ENCODE assay signal across 28 cellular contexts in the genomic region with DNA sequence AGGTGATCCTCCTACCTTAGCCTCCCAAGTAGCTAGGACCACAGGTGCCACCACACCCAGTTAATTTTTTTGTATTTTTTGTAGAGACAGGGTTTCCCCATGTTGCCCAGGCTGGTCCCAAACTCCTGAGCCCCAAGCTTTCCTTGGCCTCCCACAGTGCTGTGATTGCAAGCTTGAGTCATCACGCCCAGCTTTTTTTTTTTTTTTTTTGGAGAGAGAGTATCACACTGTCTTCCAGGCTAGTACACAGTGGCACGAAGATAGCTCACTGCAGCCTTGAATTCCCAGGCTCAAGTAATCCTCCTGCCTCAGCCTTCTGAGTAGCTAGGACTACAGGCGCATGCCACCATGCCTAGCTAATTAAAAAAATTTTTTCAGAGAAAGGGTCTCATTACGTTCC. TPM values are rescaled to one million over a fixed set of nuclear protein-coding genes. Genes with fewer than 3 reads are reported as not detected.
DNase-seq lines count a peak whose midpoint lies in the region; ATAC-seq and TF ChIP-seq lines count a peak whose summit lies in the region.
"Had no signal": no experiment of that assay in that cellular context is flagged by ENCODE, and none has a peak within 500 bp of the region (broad histone marks: within the 10 kb centered on the region; RNA-seq: fewer than 3 reads in every experiment).

No MANE protein-coding gene starts in this region.

- no peaks in the 10 kb centered on the region for H3K27me3 ChIP-seq in IMR-90 (ENCODE audit: control insufficient read depth, insufficient read depth, low read length)
- H3K27me3 ChIP-seq: neural progenitor cell, suprapubic skin, vagina had no signal

- H3K9me1 ChIP-seq in IMR-90 (ENCODE audit: insufficient read depth, low read length): no peaks in the 10 kb centered on the region

- no peak overlapping the region for H2BK20ac ChIP-seq in IMR-90 (ENCODE audit: low read depth, low read length)

- H3K36me3 ChIP-seq in IMR-90 (ENCODE audit: control insufficient read depth, insufficient read depth, low read length): peaks cover 65% of the 10 kb centered on the region

- no peak overlapping the region for H3K14ac ChIP-seq in IMR-90 (replicated peaks; ENCODE audit: low read depth, low read length)

- no peak for TF ChIP-seq CTCF in IMR-90 (conservative IDR thresholded peaks at IDR 0.05; ENCODE audit: low read depth, low read length)
- TF ChIP-seq CTCF in cardiac fibroblast (IDR thresholded peaks at IDR 0.05; ENCODE audit: low read depth, low read length): no peak

- no peak for TF ChIP-seq POLR2A in IMR-90 (IDR thresholded peaks at IDR 0.05; ENCODE audit: low read depth, low read length)

- no peak overlapping the region for H2AK9ac ChIP-seq in IMR-90 (replicated peaks; ENCODE audit: low read depth, low read length, poor library complexity)

- no peak overlapping the region for H3K23ac ChIP-seq in IMR-90 (ENCODE audit: low read depth, low read length)

- no peak overlapping the region for H3K18ac ChIP-seq in IMR-90 (ENCODE audit: low read depth, low read length)

- CTCF ChIA-PET in IMR-90 (lab: Yijun Ruan, JAX): interaction anchor here (0.7 kb wide), 1 partner anchor 31 kb away, joined by 4 read pairs; no protein-coding TSS in a partner anchor

- no peaks in the 10 kb centered on the region for H3K4me1 ChIP-seq in IMR-90 (ENCODE audit: control insufficient read depth, insufficient read depth, low read length)
- H3K4me1 ChIP-seq: neural progenitor cell, psoas muscle, suprapubic skin, vagina had no signal

- DNase-seq in Daoy (ENCODE audit: low read depth): peak; percentile 7
- peak; percentile 27 for DNase-seq in IMR-90
- DNase-seq in cardiac fibroblast (ENCODE audit: low read depth in 2 of 2): peak; percentile 35 to 60
- peak; percentile 73 for DNase-seq in iris pigment epithelial cell (ENCODE audit: low read depth)
- DNase-seq in NCI-H1417 (lab: John Stamatoyannopoulos, UW): no peak
- DNase-seq in activated CD8-positive, alpha-beta memory T cell treated with anti-CD3 and anti-CD28 coated beads, Interleukin-2, amount 50 U/mL, for 4 hours: no peak
- DNase-seq in NCI-H1417 treated with DMSO at 0.1 percent for 48 hours (lab: John Stamatoyannopoulos, UW): no peak
- DNase-seq: activated CD4-positive, alpha-beta T cell treated with anti-CD3 and anti-CD28 coated beads for 48 hours; activated CD8-positive, alpha-beta memory T cell treated with anti-CD3 and anti-CD28 coated beads, Interleukin-2, amount 10 ng/mL, durations not matched to agents 7 days and 5 days; activated naive CD8-positive, alpha-beta T cell treated with anti-CD3 and anti-CD28 coated beads for 36 hours; foreskin melanocyte; islet precursor cell; Karpas-422; NCI-H1092; NCI-H2081 treated with DMSO at 0.1 percent for 48 hours; NCI-H446 treated with DMSO at 0.1 percent for 48 hours; psoas muscle; SHP77 treated with DMSO at 0.1 percent for 48 hours; SW 1271 had no signal

- no peak overlapping the region for H2AK5ac ChIP-seq in IMR-90 (ENCODE audit: low read depth, low read length)

- no peak overlapping the region for H3K4me2 ChIP-seq in IMR-90 (ENCODE audit: low read depth, low read length)
- H3K4me2 ChIP-seq: neural progenitor cell had no signal

- no peak overlapping the region for H3K4ac ChIP-seq in IMR-90 (ENCODE audit: low read depth, low read length)

- H3K9ac ChIP-seq in IMR-90 (ENCODE audit: low read depth, low read length): no peak overlapping the region
- H3K9ac ChIP-seq: neural progenitor cell had no signal

- no peak overlapping the region for H2BK5ac ChIP-seq in IMR-90 (ENCODE audit: low read depth, low read length, poor library complexity, severe bottlenecking)

- H3K9me3 ChIP-seq in IMR-90 (ENCODE audit: control insufficient read depth, insufficient read depth, low read length): no peaks in the 10 kb centered on the region
- H3K9me3 ChIP-seq: psoas muscle, suprapubic skin, vagina had no signal

- H2BK120ac ChIP-seq in IMR-90 (ENCODE audit: low read depth, low read length): no peak overlapping the region

- POLR2A ChIA-PET in IMR-90 (lab: Charles Lee; ENCODE audit: unreplicated experiment): no interaction called here

- H3K56ac ChIP-seq in IMR-90 (ENCODE audit: extremely low read depth, insufficient read depth, low read length): no peak overlapping the region

- H3K27ac ChIP-seq in IMR-90 (ENCODE audit: insufficient read depth, low read length): no peak overlapping the region
- H3K27ac ChIP-seq: neural progenitor cell, psoas muscle, suprapubic skin, vagina had no signal

- H4K5ac ChIP-seq in IMR-90 (ENCODE audit: low read depth, low read length): no peak overlapping the region

- H3K79me1 ChIP-seq in IMR-90 (ENCODE audit: low read depth in 1 of 2, low read length in 2 of 2): peaks cover 5 to 11% of the 10 kb centered on the region in 2 experiments; a peak in 2 of 4 replicates

- H4K20me1 ChIP-seq in IMR-90 (ENCODE audit: insufficient read depth, low read length): peaks cover 4% of the 10 kb centered on the region; the same call in 1 of the 2 replicates

- no peak overlapping the region for H4K91ac ChIP-seq in IMR-90 (ENCODE audit: insufficient read depth, low read depth, low read length)

- dilution Hi-C loops in IMR-90 (cut with HindIII; ENCODE audit: low sequenced_read_pairs, unreplicated experiment): no loop called here

- in situ Hi-C loops in IMR-90 (cut with MboI; ENCODE audit: low sequenced_read_pairs): no loop called here

- no peak overlapping the region for H4K8ac ChIP-seq in IMR-90 (ENCODE audit: low read depth in 2 of 2, low read length in 2 of 2)

- no peak overlapping the region for H2BK15ac ChIP-seq in IMR-90 (ENCODE audit: low read depth, low read length)

- BruUV-seq in IMR-90 (replicated peaks; lab: Mats Ljungman, UMichigan): no TSS peak

- intact Hi-C loops in IMR-90 (cut with micrococcal nuclease): no loop called here

- H3K4me3 ChIP-seq in IMR-90 (ENCODE audit: insufficient read depth, low read depth, low read length): no peak overlapping the region
- H3K4me3 ChIP-seq in cardiac fibroblast (replicated peaks in 1 of 2; ENCODE audit: low read depth in 2 of 2, low read length in 2 of 2): no peak overlapping the region
- H3K4me3 ChIP-seq: neural progenitor cell, psoas muscle, suprapubic skin, vagina had no signal

- no peak overlapping the region for H2AFZ ChIP-seq in IMR-90 (replicated peaks; ENCODE audit: low read length, poor library complexity)
- H2AFZ ChIP-seq: neural progenitor cell had no signal

- no CpG with 5 or more reads among the region's 4 CpGs for WGBS in IMR-90 (ENCODE audit: extremely low coverage in 2 of 2, insufficient read length in 1 of 2), 2 experiments

- TF ChIP-seq RAD21 in IMR-90 (IDR thresholded peaks at IDR 0.05; ENCODE audit: low read length): no peak

- peak; percentile 68 for ATAC-seq in IMR-90 (ENCODE audit: low read depth)
- no peak for ATAC-seq in HG02571 (IDR thresholded peaks at IDR 0.05; ENCODE audit: unreplicated experiment)
- ATAC-seq: activated CD8-positive, alpha-beta memory T cell treated with anti-CD3 and anti-CD28 coated beads, Interleukin-2, amount 10 ng/mL, durations not matched to agents 7 days and 5 days; activated T-helper 17 cell treated with anti-CD3 and anti-CD28 coated beads, Interleukin-2, amount 50 U/mL, for 72 hours; HCT116 had no signal

TF ChIP-seq in IMR-90, 13 proteins besides CTCF, POLR2A, EP300 and RAD21:
- TF ChIP-seq BHLHE40 (IDR thresholded peaks at IDR 0.05; ENCODE audit: low read depth, low read length) (no peak), CEBPB (IDR thresholded peaks at IDR 0.05; ENCODE audit: low read depth, low read length) (no peak), SMC3 (IDR thresholded peaks at IDR 0.05; ENCODE audit: low read depth, low read length) (no peak), CHD1 (IDR thresholded peaks at IDR 0.05; ENCODE audit: low read depth, low read length) (no peak), MAFK (IDR thresholded peaks at IDR 0.05; ENCODE audit: low read depth, low read length) (no peak), FOS (IDR thresholded peaks at IDR 0.05; ENCODE audit: low read depth, low read length) (no peak), RFX5 (IDR thresholded peaks at IDR 0.05; ENCODE audit: low read depth, low read length) (no peak)
- TF ChIP-seq, protein P1, sequence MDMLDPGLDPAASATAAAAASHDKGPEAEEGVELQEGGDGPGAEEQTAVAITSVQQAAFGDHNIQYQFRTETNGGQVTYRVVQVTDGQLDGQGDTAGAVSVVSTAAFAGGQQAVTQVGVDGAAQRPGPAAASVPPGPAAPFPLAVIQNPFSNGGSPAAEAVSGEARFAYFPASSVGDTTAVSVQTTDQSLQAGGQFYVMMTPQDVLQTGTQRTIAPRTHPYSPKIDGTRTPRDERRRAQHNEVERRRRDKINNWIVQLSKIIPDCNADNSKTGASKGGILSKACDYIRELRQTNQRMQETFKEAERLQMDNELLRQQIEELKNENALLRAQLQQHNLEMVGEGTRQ (IDR thresholded peaks at IDR 0.05; ENCODE audit: low read depth, low read length): no peak

RNA-seq across cellular contexts. Expression of gene HEATR9, which starts 27.2 kb away (rescaled TPM):
- total RNA-seq in Daoy (2014; rRNA removed; shearing (Covaris generic)): not detected in 2 replicates
- total RNA-seq in IMR-90 (2012; rRNA removed): not detected in 2 replicates
- not detected in 2 replicates for polyA plus RNA-seq in IMR-90 (2012; rRNA removed)
- not detected in 2 replicates for polyA plus RNA-seq in IMR-90 (2012; cell fraction: cytosol; rRNA removed)
- not detected in 2 replicates for polyA plus RNA-seq in IMR-90 (2012; cell fraction: nucleus; rRNA removed; ENCODE audit: low replicate concordance)
- total RNA-seq: G401, lower leg skin, psoas muscle, suprapubic skin, vagina had no signal
- polyA plus RNA-seq: AG04450, psoas muscle had no signal

RNA-seq across cellular contexts. Expression of gene TAF15, which starts 32.2 kb away (rescaled TPM):
- 12.1 and 15.9 TPM in 2 replicates for total RNA-seq in Daoy (2014; rRNA removed; shearing (Covaris generic))
- 46.8 and 47.2 TPM in 2 replicates for total RNA-seq in IMR-90 (2012; rRNA removed)
- 69.8 and 98.0 TPM in 2 replicates for polyA plus RNA-seq in IMR-90 (2012; rRNA removed)
- polyA plus RNA-seq in IMR-90 (2012; cell fraction: cytosol; rRNA removed): 24.8 and 31.2 TPM in 2 replicates
- 16.5 and 67.6 TPM in 2 replicates for polyA plus RNA-seq in IMR-90 (2012; cell fraction: nucleus; rRNA removed; ENCODE audit: low replicate concordance)

RNA-seq across cellular contexts. Expression of gene CCL5, which starts 38.7 kb away (rescaled TPM):
- total RNA-seq in Daoy (2014; rRNA removed; shearing (Covaris generic)): 9.0 and 14.4 TPM in 2 replicates
- total RNA-seq in IMR-90 (2012; rRNA removed): not detected in 2 replicates
- polyA plus RNA-seq in IMR-90 (2012; rRNA removed): not detected in 2 replicates
- not detected in 2 replicates for polyA plus RNA-seq in IMR-90 (2012; cell fraction: cytosol; rRNA removed)
- polyA plus RNA-seq in IMR-90 (2012; cell fraction: nucleus; rRNA removed; ENCODE audit: low replicate concordance): not detected in 2 replicates
- total RNA-seq: G401 had no signal
- polyA plus RNA-seq: AG04450 had no signal

RNA-seq across cellular contexts. Expression of gene MMP28, which starts 46.1 kb away (rescaled TPM):
- total RNA-seq in Daoy (2014; rRNA removed; shearing (Covaris generic)): 0.40 TPM in 1 of 2 replicates, not detected in the other
- total RNA-seq in IMR-90 (2012; rRNA removed): 0.18 TPM in 1 of 2 replicates, not detected in the other
- polyA plus RNA-seq in IMR-90 (2012; rRNA removed): not detected in 2 replicates
- polyA plus RNA-seq in IMR-90 (2012; cell fraction: cytosol; rRNA removed): 0.08 TPM in 1 of 2 replicates, not detected in the other
- not detected in 2 replicates for polyA plus RNA-seq in IMR-90 (2012; cell fraction: nucleus; rRNA removed; ENCODE audit: low replicate concordance)
- total RNA-seq: activated CD8-positive, alpha-beta memory T cell treated with anti-CD3 and anti-CD28 coated beads, Interleukin-2, amount 10 ng/mL, durations not matched to agents 7 days and 5 days; activated T-helper 17 cell treated with anti-CD3 and anti-CD28 coated beads, Interleukin-2, amount 50 U/mL, for 72 hours; G401 had no signal

Comparison
In these comparisons a context has a peak if more than half of its experiments do, and no peak if none do; other contexts are left out.
1. DNase-seq: peak in Daoy (single experiment), IMR-90 (single experiment), cardiac fibroblast (2 of 2) and iris pigment epithelial cell (single experiment); none in NCI-H1417 (0 of 3), activated CD8-positive, alpha-beta memory T cell treated with anti-CD3 and anti-CD28 coated beads, Interleukin-2, amount 50 U/mL, for 4 hours (single experiment) and NCI-H1417 treated with DMSO at 0.1 percent for 48 hours (single experiment).